In the genomic region with DNA sequence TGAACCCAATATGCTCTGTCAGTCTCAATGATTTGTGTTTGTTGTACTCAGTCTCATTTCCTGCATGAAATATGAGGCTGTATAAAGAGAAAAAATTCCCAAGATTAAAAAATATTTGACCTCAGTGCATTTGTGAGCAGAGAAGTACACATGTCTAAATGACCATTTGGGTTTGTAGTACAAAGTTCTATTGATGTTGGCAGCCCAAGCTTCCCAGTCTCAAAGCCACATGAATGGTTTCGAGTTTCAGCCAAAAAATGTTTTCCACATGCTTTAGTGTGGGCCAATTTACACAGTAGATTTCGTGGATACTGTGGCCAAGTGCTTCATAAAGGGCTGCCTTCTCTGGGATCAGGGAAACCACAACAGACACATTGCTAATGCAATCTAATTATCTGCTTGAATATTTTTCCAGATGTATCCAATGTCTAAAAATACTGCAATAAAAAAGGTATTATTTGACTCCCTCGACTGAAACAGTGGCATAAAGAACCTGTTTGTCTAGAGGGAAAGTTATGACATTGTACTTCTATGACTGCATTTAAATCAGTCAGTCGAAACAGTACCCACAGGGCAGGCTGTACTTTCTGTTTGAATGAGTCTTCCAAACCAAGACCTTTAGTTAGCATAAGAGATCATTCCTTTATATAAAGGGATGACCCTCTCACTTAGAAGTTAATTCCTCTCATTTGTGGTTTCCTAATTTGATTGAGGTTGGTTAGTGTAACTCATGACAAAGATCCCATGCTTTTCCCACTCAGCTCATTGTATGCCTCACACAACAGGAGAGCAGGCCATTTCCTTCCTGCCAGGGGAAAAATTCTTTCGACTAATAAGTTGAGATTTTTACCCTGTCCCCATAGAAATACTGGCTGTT, we compare ENCODE assay signal across 9 cellular contexts.
DNase-seq lines count a peak whose midpoint lies in the region; ATAC-seq and TF ChIP-seq lines count a peak whose summit lies in the region.
"Had no signal": no experiment of that assay in that cellular context is flagged by ENCODE, and none has a peak within 500 bp of the region (broad histone marks: within the 10 kb centered on the region; RNA-seq: fewer than 3 reads in every experiment).

No MANE protein-coding gene starts in this region.

- DNase-seq in IMR-90: peak; percentile 88
- peak; percentile 96 for DNase-seq in astrocyte of the hippocampus (ENCODE audit: low read depth, low spot score)
- peak; percentile 89 for DNase-seq in iris pigment epithelial cell (ENCODE audit: low read depth)
- peak; percentile 94 for DNase-seq in stromal cell of bone marrow (ENCODE audit: low read depth)
- no peak for DNase-seq in occipital lobe (lab: John Stamatoyannopoulos, UW)
- no peak for DNase-seq in transverse colon
- no peak for DNase-seq in CD4-positive, alpha-beta memory T cell
- no peak for DNase-seq in NCI-H2171 treated with DMSO at 0.1 percent for 48 hours (lab: John Stamatoyannopoulos, UW)
- DNase-seq: stimulated activated CD4-positive, alpha-beta T cell treated with anti-CD3 and anti-CD28 coated beads, Interleukin-15, amount 100 ng/mL, for 24 hours had no signal

- no peak overlapping the region for H3K18ac ChIP-seq in IMR-90 (ENCODE audit: low read depth, low read length)

- no peak overlapping the region for H3K56ac ChIP-seq in IMR-90 (ENCODE audit: extremely low read depth, insufficient read depth, low read length)

- no peaks in the 10 kb centered on the region for H3K79me1 ChIP-seq in IMR-90 (ENCODE audit: low read depth in 1 of 2, low read length in 2 of 2)

- H3K36me3 Mint-ChIP-seq in CD4-positive, alpha-beta memory T cell: no peaks in the 10 kb centered on the region

- CTCF ChIA-PET in IMR-90 (lab: Yijun Ruan, JAX): no interaction called here
- CTCF ChIA-PET in CD4-positive, alpha-beta memory T cell (lab: Charles Lee; ENCODE audit: partially characterized antibody): no interaction called here

- BruUV-seq in IMR-90 (replicated peaks; lab: Mats Ljungman, UMichigan): no TSS peak

- H3K9me3 Mint-ChIP-seq in CD4-positive, alpha-beta memory T cell: peaks cover 0 to 8% (median 3%) of the 10 kb centered on the region in 8 donors

- no peak overlapping the region for H2AK9ac ChIP-seq in IMR-90 (replicated peaks; ENCODE audit: low read depth, low read length, poor library complexity)

- TF ChIP-seq RAD21 in IMR-90 (IDR thresholded peaks at IDR 0.05; ENCODE audit: low read length): no peak

- no peak overlapping the region for H3K23ac ChIP-seq in IMR-90 (ENCODE audit: low read depth, low read length)

- peak; percentile 73 for ATAC-seq in IMR-90 (ENCODE audit: low read depth)

- H3K9me1 ChIP-seq in IMR-90 (ENCODE audit: insufficient read depth, low read length): no peaks in the 10 kb centered on the region; the same call in 1 of the 2 replicates

- no peak for TF ChIP-seq EP300 in transverse colon (IDR thresholded peaks at IDR 0.05; ENCODE audit: low read depth)

- no peak overlapping the region for H2AK5ac ChIP-seq in IMR-90 (ENCODE audit: low read depth, low read length)

- no peak overlapping the region for H4K8ac ChIP-seq in IMR-90 (ENCODE audit: low read depth in 2 of 2, low read length in 2 of 2)

- no peak overlapping the region for H3K4me3 Mint-ChIP-seq in CD4-positive, alpha-beta memory T cell

- no peak for TF ChIP-seq CTCF in IMR-90 (conservative IDR thresholded peaks at IDR 0.05; ENCODE audit: low read depth, low read length)
- no peak for TF ChIP-seq CTCF in transverse colon (IDR thresholded peaks at IDR 0.05)

- no peak overlapping the region for H2BK120ac ChIP-seq in IMR-90 (ENCODE audit: low read depth, low read length)

- no peaks in the 10 kb centered on the region for H3K27me3 Mint-ChIP-seq in CD4-positive, alpha-beta memory T cell

- no peak overlapping the region for H2BK5ac ChIP-seq in IMR-90 (ENCODE audit: low read depth, low read length, poor library complexity, severe bottlenecking)

- no peak overlapping the region for H4K5ac ChIP-seq in IMR-90 (ENCODE audit: low read depth, low read length)

- POLR2A ChIA-PET in IMR-90 (lab: Charles Lee; ENCODE audit: unreplicated experiment): no interaction called here
- POLR2A ChIA-PET in CD4-positive, alpha-beta memory T cell (lab: Charles Lee; ENCODE audit: partially characterized antibody): no interaction called here

- no peak overlapping the region for H3K27ac ChIP-seq in IMR-90 (ENCODE audit: insufficient read depth, low read length)
- H3K27ac ChIP-seq in transverse colon: peak overlapping the region in 1 of 4 donors; percentile 0
- H3K27ac ChIP-seq in CD4-positive, alpha-beta memory T cell (ENCODE audit: low read depth, low read length): no peak overlapping the region

- H3K27me3 ChIP-seq in IMR-90 (ENCODE audit: control insufficient read depth, insufficient read depth, low read length): no peaks in the 10 kb centered on the region
- H3K27me3 ChIP-seq in transverse colon: no peaks in the 10 kb centered on the region
- no peaks in the 10 kb centered on the region for H3K27me3 ChIP-seq in CD4-positive, alpha-beta memory T cell (ENCODE audit: insufficient read depth, low read length)

- 0 out of 3 replicates have a peak overlapping the region, but pooled peaks have one; percentile 49 for H2BK15ac ChIP-seq in IMR-90 (ENCODE audit: low read depth, low read length)

- in situ Hi-C loops in IMR-90 (cut with MboI; ENCODE audit: low sequenced_read_pairs) (loop anchor here (25.0 kb wide), 1 partner anchor 102 kb away; no protein-coding TSS in a partner anchor), transverse colon (cut with MboI; ENCODE audit: low pct_ligation_motif_present in 1 of 4, low pct_unique_long_range_greater_than_20kb in 1 of 4, low sequenced_read_pairs in 3 of 4) (no loop called here)

- H3K4me1 ChIP-seq in IMR-90 (ENCODE audit: control insufficient read depth, insufficient read depth, low read length): peaks cover 5% of the 10 kb centered on the region
- peaks cover 0 to 12% (median 4%) of the 10 kb centered on the region in 4 donors for H3K4me1 ChIP-seq in transverse colon
- no peaks in the 10 kb centered on the region for H3K4me1 ChIP-seq in CD4-positive, alpha-beta memory T cell (ENCODE audit: insufficient read depth, low read length)

- no peak overlapping the region for H3K4ac ChIP-seq in IMR-90 (ENCODE audit: low read depth, low read length)

- 0% methylated on average over 1 of the region's 5 CpGs; no CpG with 5 or more reads in 1 of the 2 experiments for WGBS in IMR-90 (ENCODE audit: extremely low coverage in 2 of 2, insufficient read length in 1 of 2), 2 experiments
- 39 to 44% methylated on average over 3 to 5 of the region's 5 CpGs for WGBS in transverse colon (ENCODE audit: low coverage in 1 of 2), 2 donors

- TF ChIP-seq POLR2A in IMR-90 (IDR thresholded peaks at IDR 0.05; ENCODE audit: low read depth, low read length): no peak
- no peak for TF ChIP-seq POLR2A in transverse colon (IDR thresholded peaks at IDR 0.05)

- H2BK20ac ChIP-seq in IMR-90 (ENCODE audit: low read depth, low read length): no peak overlapping the region

- no peaks in the 10 kb centered on the region for H4K20me1 ChIP-seq in IMR-90 (ENCODE audit: insufficient read depth, low read length)

- H2AFZ ChIP-seq in IMR-90 (replicated peaks; ENCODE audit: low read length, poor library complexity): no peak overlapping the region

- H3K9me3 ChIP-seq in IMR-90 (ENCODE audit: control insufficient read depth, insufficient read depth, low read length) (no peaks in the 10 kb centered on the region), transverse colon (no peaks in the 10 kb centered on the region)
- H3K9me3 ChIP-seq in CD4-positive, alpha-beta memory T cell (ENCODE audit: control insufficient read depth in 1 of 2, low read length in 2 of 2): no peaks in the 10 kb centered on the region

- H3K4me3 ChIP-seq in IMR-90 (ENCODE audit: insufficient read depth, low read depth, low read length): no peak overlapping the region
- no peak overlapping the region for H3K4me3 ChIP-seq in transverse colon
- H3K4me3 ChIP-seq in CD4-positive, alpha-beta memory T cell (ENCODE audit: low read length in 2 of 2): no peak overlapping the region

- peak overlapping the region; percentile 46; the same call in 1 of the 2 replicates for H3K4me2 ChIP-seq in IMR-90 (ENCODE audit: low read depth, low read length)

- no peaks in the 10 kb centered on the region for H3K4me1 Mint-ChIP-seq in CD4-positive, alpha-beta memory T cell

- no peaks in the 10 kb centered on the region for H3K36me3 ChIP-seq in IMR-90 (ENCODE audit: control insufficient read depth, insufficient read depth, low read length)
- no peaks in the 10 kb centered on the region for H3K36me3 ChIP-seq in transverse colon
- no peaks in the 10 kb centered on the region for H3K36me3 ChIP-seq in CD4-positive, alpha-beta memory T cell (ENCODE audit: insufficient read depth, low read length)

- H3K27ac Mint-ChIP-seq in CD4-positive, alpha-beta memory T cell: no peak overlapping the region

- H3K9ac ChIP-seq in IMR-90 (ENCODE audit: low read depth, low read length): no peak overlapping the region

- intact Hi-C loops in IMR-90 (cut with micrococcal nuclease): no loop called here
- intact Hi-C loops in transverse colon (cut with DNase I; ENCODE audit: low total_unique reads): no loop called here
- intact Hi-C loops in CD4-positive, alpha-beta memory T cell (cut with micrococcal nuclease): no loop called here

- H3K14ac ChIP-seq in IMR-90 (replicated peaks; ENCODE audit: low read depth, low read length): no peak overlapping the region

- dilution Hi-C loops in IMR-90 (cut with HindIII; ENCODE audit: low sequenced_read_pairs, unreplicated experiment): no loop called here

- no peak overlapping the region for H4K91ac ChIP-seq in IMR-90 (ENCODE audit: insufficient read depth, low read depth, low read length)

TF ChIP-seq in IMR-90, 13 proteins besides CTCF, POLR2A, EP300 and RAD21:
- TF ChIP-seq FOS (IDR thresholded peaks at IDR 0.05; ENCODE audit: low read depth, low read length): no peak

Comparison
In these comparisons a context has a peak if more than half of its experiments do, and no peak if none do; other contexts are left out.
1. DNase-seq: peak in IMR-90 (single experiment), astrocyte of the hippocampus (single experiment), iris pigment epithelial cell (single experiment) and stromal cell of bone marrow (single experiment); none in occipital lobe (single experiment), transverse colon (single experiment), CD4-positive, alpha-beta memory T cell (0 of 5) and NCI-H2171 treated with DMSO at 0.1 percent for 48 hours (single experiment).